Comparison of ENCODE assay signal across 11 cellular contexts in genomic region chr4:26020896-26021295, GRCh38.
A peak's percentile ranks its signal among the peaks of the same experiment; 100 is the strongest.
DNase-seq lines count a peak whose midpoint lies in the region; FAIRE-seq and TF ChIP-seq lines count a peak whose summit lies in the region.
"Had no signal": no experiment of that assay in that cellular context is flagged by ENCODE, and none has a peak within 500 bp of the region (broad histone marks: within the 10 kb centered on the region; RNA-seq: fewer than 3 reads in every experiment).

No MANE protein-coding gene starts in this region.

- H3K27me3 ChIP-seq in HAP-1 (ENCODE audit: low read depth): no peaks in the 10 kb centered on the region

- DNase-seq in HFFc6 (peak; percentile 41), astrocyte of the spinal cord (ENCODE audit: low read depth, low spot score) (peak; percentile 79), kidney glomerular epithelial cell (lab: John Stamatoyannopoulos, UW) (peak; percentile 51), urothelium cell line (ENCODE audit: low spot score) (peak; percentile 44), 8988T (no peak), HAP-1 (ENCODE audit: low spot score in 2 of 2) (no peak), occipital lobe (lab: John Stamatoyannopoulos, UW) (no peak)
- DNase-seq: Karpas-422; NCI-H2081 treated with DMSO at 0.1 percent for 48 hours; stimulated activated naive CD8-positive, alpha-beta T cell treated with anti-CD3 and anti-CD28 coated beads, Interleukin-15, amount 100 ng/mL, for 72 hours had no signal

- H3K4me1 ChIP-seq in HAP-1: no peaks in the 10 kb centered on the region; the same call in 1 of the 2 replicates

- peak overlapping the region; percentile 66 for H3K4me3 Mint-ChIP-seq in HFFc6
- H3K4me3 Mint-ChIP-seq: WTC11 had no signal

- H3K27ac Mint-ChIP-seq in HFFc6: peak overlapping the region; percentile 78
- H3K27ac Mint-ChIP-seq: stimulated activated naive CD8-positive, alpha-beta T cell treated with anti-CD3 and anti-CD28 coated beads, Interleukin-15, amount 100 ng/mL, for 72 hours; WTC11 had no signal

- no peak for FAIRE-seq in urothelium cell line (lab: Jason Lieb, UNC)

- no peaks in the 10 kb centered on the region for H3K36me3 Mint-ChIP-seq in HFFc6 (ENCODE audit: low read depth)

- TF ChIP-seq CTCF in HFFc6 (IDR thresholded peaks at IDR 0.05) (no peak), astrocyte of the spinal cord (IDR thresholded peaks at IDR 0.05; ENCODE audit: low read depth, low read length) (no peak)

- H3K4me3 ChIP-seq in astrocyte of the spinal cord (ENCODE audit: low read depth, low read length) (no peak overlapping the region), HAP-1 (no peak overlapping the region)

- in situ Hi-C loops in astrocyte of the spinal cord (cut with HindIII; ENCODE audit: low sequenced_read_pairs): no loop called here
- in situ Hi-C loops in HAP-1 (cut with MboI; ENCODE audit: low sequenced_read_pairs): no loop called here

- H3K9me3 ChIP-seq in HAP-1: no peaks in the 10 kb centered on the region

- H3K27me3 Mint-ChIP-seq in HFFc6 (ENCODE audit: insufficient read depth): peaks cover 5% of the 10 kb centered on the region

- H3K9me3 Mint-ChIP-seq in HFFc6: no peaks in the 10 kb centered on the region
- H3K9me3 Mint-ChIP-seq: stimulated activated naive CD8-positive, alpha-beta T cell treated with anti-CD3 and anti-CD28 coated beads, Interleukin-15, amount 100 ng/mL, for 72 hours had no signal

- H3K4me1 Mint-ChIP-seq in HFFc6 (ENCODE audit: low read depth): peaks cover 60% of the 10 kb centered on the region
- H3K4me1 Mint-ChIP-seq: stimulated activated naive CD8-positive, alpha-beta T cell treated with anti-CD3 and anti-CD28 coated beads, Interleukin-15, amount 100 ng/mL, for 72 hours had no signal

- H3K36me3 ChIP-seq in HAP-1 (replicated peaks): no peaks in the 10 kb centered on the region

Comparison
In these comparisons a context has a peak if more than half of its experiments do, and no peak if none do; other contexts are left out.
1. DNase-seq: peak in HFFc6 (single experiment), astrocyte of the spinal cord (single experiment), kidney glomerular epithelial cell (single experiment) and urothelium cell line (single experiment); none in 8988T (single experiment), HAP-1 (0 of 2) and occipital lobe (single experiment).